ENCODE assay signal across 2 cellular contexts in genomic region chr3:148962513-148962912, GRCh38.
TF ChIP-seq lines count a peak whose summit lies in the region.

No MANE protein-coding gene starts in this region.

TF ChIP-seq in HCT116, 20 proteins besides CTCF, POLR2A, EP300 and RAD21 (continued from another document):
- peak; percentile 65 for TF ChIP-seq REST (IDR thresholded peaks at IDR 0.05; ENCODE audit: low read depth)
- TF ChIP-seq FOSL1 (IDR thresholded peaks at IDR 0.05; ENCODE audit: low read depth): peak; percentile 57
- peak; percentile 55 for TF ChIP-seq YY1 (IDR thresholded peaks at IDR 0.05; ENCODE audit: extremely low read depth, insufficient replicate concordance, low read depth, low read length)
- no peak for TF ChIP-seq TCF7L2 (IDR thresholded peaks at IDR 0.05; ENCODE audit: borderline replicate concordance, extremely low read depth, insufficient read depth, insufficient read length)
- no peak for TF ChIP-seq ELF1 (IDR thresholded peaks at IDR 0.05; ENCODE audit: borderline replicate concordance, low read depth)
- TF ChIP-seq CBX3 (IDR thresholded peaks at IDR 0.05; ENCODE audit: low read depth): no peak
- TF ChIP-seq POLR2AphosphoS5 (IDR thresholded peaks at IDR 0.05; ENCODE audit: low read depth, low read length): no peak
- peak; percentile 62 for TF ChIP-seq JUND (IDR thresholded peaks at IDR 0.05)

TF ChIP-seq in SK-N-SH, 30 proteins besides CTCF, POLR2A, EP300 and RAD21 (continued from another document):
- TF ChIP-seq ZBTB33 (IDR thresholded peaks at IDR 0.05; ENCODE audit: borderline replicate concordance, low read depth) (no peak), FOSL2 (IDR thresholded peaks at IDR 0.05; ENCODE audit: borderline replicate concordance, low read depth) (peak; percentile 78), POLR2AphosphoS5 (IDR thresholded peaks at IDR 0.05; ENCODE audit: low read depth, low read length) (no peak), JUND (IDR thresholded peaks at IDR 0.05) (0 out of 2 replicates have a peak, but pooled peaks have one; percentile 37)
